19 cellular contexts compared by ENCODE assay signal in the genomic region with DNA sequence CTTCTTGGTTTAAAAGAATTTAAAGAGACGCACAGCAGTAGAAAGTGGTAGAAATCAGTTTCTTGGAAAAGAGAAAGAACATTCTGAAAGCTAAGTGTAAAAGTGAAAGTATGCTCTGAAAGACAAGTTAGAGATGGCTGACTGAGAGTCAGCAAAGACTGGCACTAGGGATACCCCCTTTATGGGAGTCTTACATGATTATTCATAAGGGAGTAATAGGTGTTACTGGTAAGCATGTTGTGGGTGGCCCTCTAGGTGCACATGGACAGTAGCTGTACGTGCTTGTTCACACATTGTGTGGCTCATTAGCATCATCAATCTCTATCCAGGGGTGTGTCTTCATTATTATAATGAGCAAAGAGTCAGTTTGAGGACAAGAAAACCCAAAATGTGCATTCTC.
A peak's percentile ranks its signal among the peaks of the same experiment; 100 is the strongest.
DNase-seq lines count a peak whose midpoint lies in the region; ATAC-seq and TF ChIP-seq lines count a peak whose summit lies in the region.
"Had no signal": no experiment of that assay in that cellular context is flagged by ENCODE, and none has a peak within 500 bp of the region (broad histone marks: within the 10 kb centered on the region; RNA-seq: fewer than 3 reads in every experiment).

No MANE protein-coding gene starts in this region.

- H3K9me3 ChIP-seq in OCI-LY3 (ENCODE audit: insufficient read depth, low read length) = no peaks in the 10 kb centered on the region
- H3K9me3 ChIP-seq in gastroesophageal sphincter = no peaks in the 10 kb centered on the region
- H3K9me3 ChIP-seq in effector memory CD4-positive, alpha-beta T cell (ENCODE audit: control insufficient read depth, low read length) = no peaks in the 10 kb centered on the region
- H3K9me3 ChIP-seq: A549, BLaER1, HAP-1 had no signal

- H3K27ac Mint-ChIP-seq in activated CD4-positive, alpha-beta T cell treated with anti-CD3 and anti-CD28 coated beads for 36 hours = no peak overlapping the region
- H3K27ac Mint-ChIP-seq in activated T-helper 17 cell treated with anti-CD3 and anti-CD28 coated beads, Interleukin-2, amount 50 U/mL, for 72 hours = no peak overlapping the region
- H3K27ac Mint-ChIP-seq: CD14-positive monocyte; CD4-positive, alpha-beta memory T cell had no signal

- no peaks in the 10 kb centered on the region for H3K79me2 ChIP-seq in OCI-LY3 (ENCODE audit: low read length)

- peak overlapping the region; percentile 41 for H3K4me2 ChIP-seq in OCI-LY3 (ENCODE audit: low read length)
- H3K4me2 ChIP-seq: A549, BLaER1 had no signal

- no peaks in the 10 kb centered on the region for H3K36me3 Mint-ChIP-seq in activated CD4-positive, alpha-beta T cell treated with anti-CD3 and anti-CD28 coated beads for 36 hours (ENCODE audit: low read depth)
- H3K36me3 Mint-ChIP-seq in activated T-helper 17 cell treated with anti-CD3 and anti-CD28 coated beads, Interleukin-2, amount 50 U/mL, for 72 hours (ENCODE audit: low read depth) = no peaks in the 10 kb centered on the region
- H3K36me3 Mint-ChIP-seq: CD14-positive monocyte; CD4-positive, alpha-beta memory T cell had no signal

- H3K36me3 ChIP-seq in OCI-LY3 (replicated peaks; ENCODE audit: low read depth, low read length) (no peaks in the 10 kb centered on the region), gastroesophageal sphincter (no peaks in the 10 kb centered on the region)
- no peaks in the 10 kb centered on the region for H3K36me3 ChIP-seq in effector memory CD4-positive, alpha-beta T cell (ENCODE audit: control insufficient read depth, insufficient read depth, low read length)
- H3K36me3 ChIP-seq: BLaER1, HAP-1 had no signal

- H3K27ac ChIP-seq in OCI-LY3 (ENCODE audit: low read length) (peak overlapping the region; percentile 31; the same call in 1 of the 2 replicates), gastroesophageal sphincter (no peak overlapping the region)
- H3K27ac ChIP-seq in effector memory CD4-positive, alpha-beta T cell (ENCODE audit: insufficient read depth, low read length, poor library complexity, severe bottlenecking) = no peak overlapping the region
- H3K27ac ChIP-seq: 22Rv1, A549, BLaER1, GM23248, HL-60 had no signal

- H3K4me3 Mint-ChIP-seq in activated CD4-positive, alpha-beta T cell treated with anti-CD3 and anti-CD28 coated beads for 36 hours = no peak overlapping the region
- H3K4me3 Mint-ChIP-seq in activated T-helper 17 cell treated with anti-CD3 and anti-CD28 coated beads, Interleukin-2, amount 50 U/mL, for 72 hours = no peak overlapping the region
- H3K4me3 Mint-ChIP-seq: CD14-positive monocyte; CD4-positive, alpha-beta memory T cell had no signal

- CTCF ChIA-PET in activated CD4-positive, alpha-beta T cell treated with anti-CD3 and anti-CD28 coated beads for 36 hours (lab: Charles Lee) = no interaction called here

- no peak for TF ChIP-seq CTCF in OCI-LY3 (IDR thresholded peaks at IDR 0.05; ENCODE audit: low read depth, low read length)
- no peak for TF ChIP-seq CTCF in gastroesophageal sphincter (IDR thresholded peaks at IDR 0.05)

- intact Hi-C loops in activated CD4-positive, alpha-beta T cell treated with anti-CD3 and anti-CD28 coated beads for 36 hours (cut with DNase I, micrococcal nuclease) = no loop called here

- H3K4me1 ChIP-seq in OCI-LY3 (ENCODE audit: low read length) = peaks cover 8% of the 10 kb centered on the region
- H3K4me1 ChIP-seq in gastroesophageal sphincter = no peaks in the 10 kb centered on the region
- no peaks in the 10 kb centered on the region for H3K4me1 ChIP-seq in effector memory CD4-positive, alpha-beta T cell (ENCODE audit: control insufficient read depth, insufficient read depth, low read length, poor library complexity, severe bottlenecking)
- H3K4me1 ChIP-seq: A549, BLaER1, HAP-1 had no signal

- H3K27me3 ChIP-seq in OCI-LY3 (ENCODE audit: low read depth, low read length) (no peaks in the 10 kb centered on the region), gastroesophageal sphincter (no peaks in the 10 kb centered on the region)
- no peaks in the 10 kb centered on the region for H3K27me3 ChIP-seq in effector memory CD4-positive, alpha-beta T cell (replicated peaks; ENCODE audit: control insufficient read depth, insufficient read depth, low read length, poor library complexity, severe bottlenecking)
- H3K27me3 ChIP-seq: BLaER1 had no signal

- ATAC-seq in activated CD4-positive, alpha-beta T cell treated with anti-CD3 and anti-CD28 coated beads for 36 hours = peak; percentile 44
- ATAC-seq in GM21786 (IDR thresholded peaks at IDR 0.05; ENCODE audit: unreplicated experiment) (peak; percentile 58), gastroesophageal sphincter (no peak)
- peak; percentile 50 for ATAC-seq in activated T-helper 17 cell treated with anti-CD3 and anti-CD28 coated beads, Interleukin-2, amount 50 U/mL, for 72 hours (replicated peaks)
- ATAC-seq: A549, GM12878 had no signal

- H2AFZ ChIP-seq in OCI-LY3 (ENCODE audit: low read depth, low read length) = peak overlapping the region; percentile 74; the same call in 1 of the 2 replicates
- H2AFZ ChIP-seq: GM23248 had no signal

- H3K9me3 Mint-ChIP-seq in activated CD4-positive, alpha-beta T cell treated with anti-CD3 and anti-CD28 coated beads for 36 hours (ENCODE audit: low read depth) = no peaks in the 10 kb centered on the region
- H3K9me3 Mint-ChIP-seq in activated T-helper 17 cell treated with anti-CD3 and anti-CD28 coated beads, Interleukin-2, amount 50 U/mL, for 72 hours = peaks cover 4% of the 10 kb centered on the region

- H3K4me1 Mint-ChIP-seq in activated CD4-positive, alpha-beta T cell treated with anti-CD3 and anti-CD28 coated beads for 36 hours = no peaks in the 10 kb centered on the region
- no peaks in the 10 kb centered on the region for H3K4me1 Mint-ChIP-seq in activated T-helper 17 cell treated with anti-CD3 and anti-CD28 coated beads, Interleukin-2, amount 50 U/mL, for 72 hours
- H3K4me1 Mint-ChIP-seq: CD14-positive monocyte; CD4-positive, alpha-beta memory T cell had no signal

- H4K20me1 ChIP-seq in OCI-LY3 (ENCODE audit: insufficient read depth, low read length) = no peaks in the 10 kb centered on the region
- H4K20me1 ChIP-seq: BLaER1 had no signal

- no peak for DNase-seq in activated CD4-positive, alpha-beta T cell treated with anti-CD3 and anti-CD28 coated beads for 36 hours
- DNase-seq in activated CD4-positive, alpha-beta T cell treated with anti-CD3 and anti-CD28 coated beads for 4 hours = no peak
- DNase-seq in NCI-H128 (lab: John Stamatoyannopoulos, UW; ENCODE audit: unreplicated experiment) = no peak
- no peak for DNase-seq in effector memory CD4-positive, alpha-beta T cell
- DNase-seq: CD4-positive, alpha-beta memory T cell; DND-41; EL; GM23248 had no signal

- H3K27me3 Mint-ChIP-seq in activated CD4-positive, alpha-beta T cell treated with anti-CD3 and anti-CD28 coated beads for 36 hours = no peaks in the 10 kb centered on the region
- no peaks in the 10 kb centered on the region for H3K27me3 Mint-ChIP-seq in activated T-helper 17 cell treated with anti-CD3 and anti-CD28 coated beads, Interleukin-2, amount 50 U/mL, for 72 hours
- H3K27me3 Mint-ChIP-seq: CD4-positive, alpha-beta memory T cell had no signal

- 0 out of 2 replicates have a peak overlapping the region, but pooled peaks have one; percentile 13 for H3K4me3 ChIP-seq in OCI-LY3 (ENCODE audit: low read length)
- no peak overlapping the region for H3K4me3 ChIP-seq in gastroesophageal sphincter
- no peak overlapping the region for H3K4me3 ChIP-seq in effector memory CD4-positive, alpha-beta T cell (ENCODE audit: insufficient read depth, low read depth, low read length, poor library complexity, severe bottlenecking)
- H3K4me3 ChIP-seq: A549, BLaER1, GM12878, GM23248, HAP-1 had no signal

- POLR2A ChIA-PET in activated CD4-positive, alpha-beta T cell treated with anti-CD3 and anti-CD28 coated beads for 36 hours (lab: Charles Lee) = no interaction called here

- no peak overlapping the region for H3K9ac ChIP-seq in OCI-LY3 (ENCODE audit: low read length)
- H3K9ac ChIP-seq: BLaER1, GM23248 had no signal

- TF ChIP-seq POLR2A in gastroesophageal sphincter (IDR thresholded peaks at IDR 0.05) = no peak

- no peak for TF ChIP-seq EP300 in gastroesophageal sphincter (IDR thresholded peaks at IDR 0.05)

- WGBS in gastroesophageal sphincter (ENCODE audit: low coverage in 1 of 2), 2 donors = 33 to 71% methylated on average over 2 of the region's 2 CpGs
